ENCODE assay signal across 8 cellular contexts in the genomic region with DNA sequence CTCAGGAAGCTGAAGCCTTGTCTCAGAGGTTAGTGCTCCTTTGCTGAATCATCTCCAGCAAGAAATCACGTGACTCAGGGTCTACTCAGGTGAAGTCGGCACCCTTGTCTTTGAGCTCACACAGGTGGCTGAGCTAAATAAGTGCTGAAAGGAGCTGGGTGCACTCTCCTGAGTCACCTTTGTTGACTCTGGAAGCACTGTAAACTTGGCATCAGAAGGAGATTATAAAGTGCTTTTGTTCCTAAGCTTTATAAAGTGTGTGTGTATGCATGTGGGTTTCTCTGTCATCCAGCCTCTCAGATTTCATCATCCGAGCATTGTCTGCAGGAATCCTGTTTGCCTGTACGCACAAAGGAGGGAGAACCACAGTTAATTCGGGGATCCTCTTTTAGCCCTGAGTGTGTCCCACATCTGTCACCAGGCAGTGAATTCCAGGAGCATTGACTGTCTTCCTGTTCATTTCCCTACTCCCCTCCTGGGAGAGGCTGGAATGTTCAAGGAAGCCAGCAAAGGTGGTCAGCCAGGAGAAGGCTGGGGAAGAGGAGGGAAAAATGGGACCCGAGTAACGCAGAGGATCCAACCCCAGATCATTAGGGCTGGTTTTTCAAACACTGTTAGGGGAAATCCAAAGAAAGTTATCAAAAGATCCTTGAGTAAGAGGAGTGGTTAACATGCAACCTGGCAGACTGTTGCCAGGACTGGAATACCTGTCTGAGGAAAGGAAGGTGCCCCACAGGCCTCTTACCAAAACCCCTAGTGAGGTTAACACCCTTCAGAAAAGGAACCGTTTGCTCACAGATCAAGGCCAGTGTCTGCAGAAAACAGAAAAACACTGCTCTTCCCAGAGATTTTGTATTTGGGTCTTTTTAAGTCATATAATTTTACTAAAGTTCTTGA.
DNase-seq lines count a peak whose midpoint lies in the region; ATAC-seq and TF ChIP-seq lines count a peak whose summit lies in the region.

No MANE protein-coding gene starts in this region.

- intact Hi-C loops in esophagus squamous epithelium (cut with DNase I): no loop called here

- no peak for ATAC-seq in HG02588 (IDR thresholded peaks at IDR 0.05; ENCODE audit: unreplicated experiment)

- H3K4me3 ChIP-seq in HUES6 (ENCODE audit: low read depth, low read length) (no peak overlapping the region), esophagus squamous epithelium (no peak overlapping the region), osteoblast (ENCODE audit: insufficient read depth, low read length) (peak overlapping the region; percentile 47)

- DNase-seq in DMS79 (lab: John Stamatoyannopoulos, UW) (peak; percentile 98), esophagus squamous epithelium (lab: John Stamatoyannopoulos, UW) (no peak), osteoblast (ENCODE audit: insufficient read length, low spot score, missing footprints) (peak; percentile 31), DMS114 treated with DMSO at 0.1 percent for 48 hours (lab: John Stamatoyannopoulos, UW; ENCODE audit: unreplicated experiment) (no peak), GM19240 (ENCODE audit: insufficient read length, low spot score) (no peak)

- 17 to 23% methylated on average over 6 to 8 of the region's 8 CpGs for WGBS in esophagus squamous epithelium, 2 donors

- no peaks in the 10 kb centered on the region for H4K20me1 ChIP-seq in osteoblast (ENCODE audit: insufficient read depth, low read length)

- H3K79me2 ChIP-seq in osteoblast (ENCODE audit: insufficient read depth, low read length): no peaks in the 10 kb centered on the region

- peak overlapping the region; percentile 73 for H3K4me2 ChIP-seq in osteoblast (ENCODE audit: insufficient read depth, low read length)

- peak overlapping the region; percentile 62 for H3K27ac ChIP-seq in HUES6 (ENCODE audit: low read depth, low read length)
- H3K27ac ChIP-seq in VCaP: peak overlapping the region; percentile 95
- peak overlapping the region; percentile 73 to 86 (median 77) for H3K27ac ChIP-seq in esophagus squamous epithelium
- peak overlapping the region; percentile 84 for H3K27ac ChIP-seq in osteoblast (ENCODE audit: low read depth, low read length)

- peaks cover 29% of the 10 kb centered on the region for H3K4me1 ChIP-seq in HUES6 (ENCODE audit: control insufficient read depth, insufficient read depth, low read length)
- H3K4me1 ChIP-seq in esophagus squamous epithelium: peaks cover 18 to 61% (median 37%) of the 10 kb centered on the region in 3 donors
- peaks cover 32% of the 10 kb centered on the region for H3K4me1 ChIP-seq in osteoblast (ENCODE audit: insufficient read depth, low read length)

- H3K36me3 ChIP-seq in HUES6 (ENCODE audit: control insufficient read depth, insufficient read depth, low read length): no peaks in the 10 kb centered on the region
- H3K36me3 ChIP-seq in esophagus squamous epithelium: peaks cover 0 to 30% (median 0%) of the 10 kb centered on the region in 3 donors
- H3K36me3 ChIP-seq in osteoblast (ENCODE audit: insufficient read depth, low read length): no peaks in the 10 kb centered on the region

- no peaks in the 10 kb centered on the region for H3K9me3 ChIP-seq in HUES6 (ENCODE audit: control insufficient read depth, insufficient read depth, low read depth, low read length)
- H3K9me3 ChIP-seq in esophagus squamous epithelium: no peaks in the 10 kb centered on the region
- no peaks in the 10 kb centered on the region for H3K9me3 ChIP-seq in osteoblast (ENCODE audit: low read depth, low read length)

- TF ChIP-seq CTCF in VCaP (conservative IDR thresholded peaks at IDR 0.05) (no peak), esophagus squamous epithelium (IDR thresholded peaks at IDR 0.05) (no peak), osteoblast (IDR thresholded peaks at IDR 0.05; ENCODE audit: extremely low read depth, low read depth, low read length) (no peak)

- H2AFZ ChIP-seq in osteoblast (ENCODE audit: low read length): peak overlapping the region; percentile 36

- peak overlapping the region; percentile 55 for H3K9ac ChIP-seq in HUES6 (ENCODE audit: low read length)

- H3K27me3 ChIP-seq in HUES6 (ENCODE audit: control insufficient read depth, insufficient read depth, low read length) (no peaks in the 10 kb centered on the region), esophagus squamous epithelium (no peaks in the 10 kb centered on the region), osteoblast (ENCODE audit: insufficient read depth, low read length) (no peaks in the 10 kb centered on the region)

- no peak for TF ChIP-seq POLR2A in esophagus squamous epithelium (IDR thresholded peaks at IDR 0.05)

Comparison
In these comparisons a context has a peak if more than half of its experiments do, and no peak if none do; other contexts are left out.
1. DNase-seq: peak in DMS79 (single experiment) and osteoblast (single experiment); none in esophagus squamous epithelium (single experiment), DMS114 treated with DMSO at 0.1 percent for 48 hours (single experiment) and GM19240 (single experiment).
2. Peak in every context shown above with its lines, with median percentiles within 50 percentile points of each other: H3K27ac ChIP-seq.